8 cellular contexts compared by ENCODE assay signal in the genomic region with DNA sequence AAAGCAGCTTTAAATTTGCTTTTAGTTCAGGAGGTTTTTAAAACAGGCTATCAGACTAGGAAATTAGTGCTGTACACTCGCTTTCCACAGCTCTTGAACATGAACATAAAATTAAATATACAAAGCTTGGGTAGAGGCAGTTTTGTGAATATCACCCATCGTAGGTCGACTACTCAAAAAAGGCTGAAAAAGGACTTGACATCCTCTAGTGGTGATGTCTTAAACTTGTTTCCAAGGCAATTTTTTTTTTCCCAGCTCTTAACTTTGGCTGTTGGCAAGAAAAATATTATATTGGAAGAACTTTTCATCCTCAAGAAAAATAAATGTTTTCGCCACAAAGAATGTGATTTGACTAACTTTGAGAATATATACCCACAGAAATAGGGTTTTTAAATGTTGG. TPM values are rescaled to one million over a fixed set of nuclear protein-coding genes. Genes with fewer than 3 reads are reported as not detected.
DNase-seq lines count a peak whose midpoint lies in the region; ATAC-seq, FAIRE-seq and TF ChIP-seq lines count a peak whose summit lies in the region.

No MANE protein-coding gene starts in this region.

- H3K36me3 Mint-ChIP-seq in stimulated activated naive B cell treated with anti-CD40 and anti-IgM and Interleukin-4, amounts not matched to agents 10 μg/mL and 1 μg/mL and 100 μg/mL, for 72 hours: no peaks in the 10 kb centered on the region

- H2AFZ ChIP-seq in OCI-LY1 (ENCODE audit: low read length): no peak overlapping the region
- H2AFZ ChIP-seq in endothelial cell of umbilical vein (ENCODE audit: low read depth, low read length): no peak overlapping the region

- POLR2A ChIA-PET in endothelial cell of umbilical vein (lab: Charles Lee): no interaction called here

- WGBS in stomach, 5 donors: 34 to 45% (median 39%) methylated on average over 4 of the region's 4 CpGs

- peak; percentile 49; the same call in 1 of the 2 replicates for TF ChIP-seq CTCF in GM12875 (IDR thresholded peaks at IDR 0.05; ENCODE audit: borderline replicate concordance, insufficient read depth, low read depth, low read length)
- TF ChIP-seq CTCF in OCI-LY1 (IDR thresholded peaks at IDR 0.05; ENCODE audit: low read length): peak; percentile 42; the same call in 1 of the 2 replicates
- peak in 1 of 2 donors; percentile 22 for TF ChIP-seq CTCF in endothelial cell of umbilical vein (IDR thresholded peaks at IDR 0.05; ENCODE audit: extremely low read depth in 1 of 2, insufficient read depth in 1 of 2, low read depth in 1 of 2, low read length in 2 of 2)
- peak in 4 of 7 experiments; percentile 32 to 43 (median 38) for TF ChIP-seq CTCF in stomach (IDR thresholded peaks at IDR 0.05)

- H3F3A ChIP-seq in OCI-LY1 (ENCODE audit: insufficient read depth, low read length): no peaks in the 10 kb centered on the region

- BruUV-seq in endothelial cell of umbilical vein (replicated peaks; lab: Mats Ljungman, UMichigan): no TSS peak

- peak; percentile 24 for FAIRE-seq in endothelial cell of umbilical vein (lab: Jason Lieb, UNC)

- no peak overlapping the region for H3K27ac ChIP-seq in OCI-LY1 (ENCODE audit: low read depth, low read length, poor library complexity, severe bottlenecking)
- H3K27ac ChIP-seq in endothelial cell of umbilical vein (ENCODE audit: insufficient read depth, low read depth, low read length): no peak overlapping the region
- no peak overlapping the region for H3K27ac ChIP-seq in stomach

- no peak overlapping the region for H3K9ac ChIP-seq in OCI-LY1 (ENCODE audit: low read length)
- H3K9ac ChIP-seq in endothelial cell of umbilical vein (replicated peaks; ENCODE audit: extremely low read depth, insufficient read depth, low read length): no peak overlapping the region

- dilution Hi-C loops in endothelial cell of umbilical vein (cut with MboI; ENCODE audit: extremely low pct_ligation_motif_present, low sequenced_read_pairs): no loop called here

- no peak for ATAC-seq in stimulated activated naive B cell treated with anti-CD40 and anti-IgM and Interleukin-4, amounts not matched to agents 10 μg/mL and 1 μg/mL and 100 μg/mL, for 72 hours (replicated peaks)
- ATAC-seq in GM21423 (IDR thresholded peaks at IDR 0.05; ENCODE audit: unreplicated experiment): no peak

- no peak overlapping the region for H3K4me3 Mint-ChIP-seq in stimulated activated naive B cell treated with anti-CD40 and anti-IgM and Interleukin-4, amounts not matched to agents 10 μg/mL and 1 μg/mL and 100 μg/mL, for 72 hours

- no peaks in the 10 kb centered on the region for H3K79me2 ChIP-seq in OCI-LY1 (ENCODE audit: insufficient read depth, low read length)
- H3K79me2 ChIP-seq in endothelial cell of umbilical vein (ENCODE audit: control insufficient read depth, insufficient read depth, low read length): no peaks in the 10 kb centered on the region

- no peak overlapping the region for H3K27ac Mint-ChIP-seq in stimulated activated naive B cell treated with anti-CD40 and anti-IgM and Interleukin-4, amounts not matched to agents 10 μg/mL and 1 μg/mL and 100 μg/mL, for 72 hours

- H3K9me3 ChIP-seq in OCI-LY1 (ENCODE audit: low read length) (no peaks in the 10 kb centered on the region), endothelial cell of umbilical vein (replicated peaks; ENCODE audit: control insufficient read depth, insufficient read depth, low read length) (no peaks in the 10 kb centered on the region), stomach (no peaks in the 10 kb centered on the region)

- H4K20me1 ChIP-seq in OCI-LY1 (ENCODE audit: insufficient read depth, low read length) (no peaks in the 10 kb centered on the region), endothelial cell of umbilical vein (replicated peaks; ENCODE audit: control insufficient read depth, extremely low read depth, insufficient read depth, low read length) (no peaks in the 10 kb centered on the region)

- H3K4me2 ChIP-seq in OCI-LY1 (ENCODE audit: low read length): no peak overlapping the region
- no peak overlapping the region for H3K4me2 ChIP-seq in endothelial cell of umbilical vein (ENCODE audit: insufficient read depth, low read length)

- no peaks in the 10 kb centered on the region for H3K9me2 ChIP-seq in OCI-LY1 (ENCODE audit: low read depth, low read length)

- peaks cover 36 to 44% of the 10 kb centered on the region in 2 donors for H3K27me3 Mint-ChIP-seq in stimulated activated naive B cell treated with anti-CD40 and anti-IgM and Interleukin-4, amounts not matched to agents 10 μg/mL and 1 μg/mL and 100 μg/mL, for 72 hours

- H3K9me3 Mint-ChIP-seq in stimulated activated naive B cell treated with anti-CD40 and anti-IgM and Interleukin-4, amounts not matched to agents 10 μg/mL and 1 μg/mL and 100 μg/mL, for 72 hours: no peaks in the 10 kb centered on the region

- no peaks in the 10 kb centered on the region for H3K36me3 ChIP-seq in OCI-LY1 (ENCODE audit: insufficient read depth, low read length)
- no peaks in the 10 kb centered on the region for H3K36me3 ChIP-seq in endothelial cell of umbilical vein (ENCODE audit: control insufficient read depth in 2 of 2, extremely low read depth in 1 of 2, insufficient read depth in 2 of 2, low read length in 2 of 2)
- H3K36me3 ChIP-seq in stomach: no peaks in the 10 kb centered on the region

- H3K27me3 ChIP-seq in OCI-LY1 (ENCODE audit: insufficient read depth, low read length) (no peaks in the 10 kb centered on the region), endothelial cell of umbilical vein (ENCODE audit: control insufficient read depth in 2 of 2, insufficient read depth in 2 of 2, low read length in 2 of 2) (peaks cover 40 to 41% of the 10 kb centered on the region in 2 experiments), stomach (peaks cover 0 to 23% (median 10%) of the 10 kb centered on the region in 3 donors)

- no peak for TF ChIP-seq POLR2A in endothelial cell of umbilical vein (IDR thresholded peaks at IDR 0.05; ENCODE audit: low read depth, low read length)
- no peak for TF ChIP-seq POLR2A in stomach (IDR thresholded peaks at IDR 0.05)

- CTCF ChIA-PET in endothelial cell of umbilical vein (lab: Charles Lee): interaction anchor here (0.8 to 1.4 kb wide), 10 partner anchors 15 to 1012 kb away, joined by 3 to 9 read pairs (median 3); partner anchors contain the start of genes MAP3K5 and PEX7

- intact Hi-C loops in endothelial cell of umbilical vein (cut with micrococcal nuclease): no loop called here
- intact Hi-C loops in stomach (cut with DNase I; ENCODE audit: low total_unique reads): no loop called here

- DNase-seq in 8988T (peak; percentile 31), endothelial cell of umbilical vein (ENCODE audit: low read depth, low spot score) (no peak), stomach (no peak)
- no peak for DNase-seq in stimulated activated naive B cell treated with anti-CD40 and anti-IgM and Interleukin-4, amounts not matched to agents 10 μg/mL and 1 μg/mL and 100 μg/mL, for 72 hours
- no peak for DNase-seq in stimulated activated naive CD4-positive, alpha-beta T cell (lab: John Stamatoyannopoulos, UW)

- no peaks in the 10 kb centered on the region for H3K9me1 ChIP-seq in endothelial cell of umbilical vein (replicated peaks; ENCODE audit: control insufficient read depth, extremely low read depth, insufficient read depth, low read length)

- H3K4me3 ChIP-seq in GM12875 (ENCODE audit: low read depth, low read length) (no peak overlapping the region), OCI-LY1 (ENCODE audit: low read depth, low read length, poor library complexity, severe bottlenecking) (no peak overlapping the region), endothelial cell of umbilical vein (replicated peaks in 1 of 3; ENCODE audit: insufficient read depth in 1 of 3, low read depth in 1 of 3, low read length in 3 of 3) (no peak overlapping the region), stomach (no peak overlapping the region)

- TF ChIP-seq EP300 in stomach (IDR thresholded peaks at IDR 0.05): no peak

- peaks cover 3 to 16% of the 10 kb centered on the region in 2 donors for H3K4me1 Mint-ChIP-seq in stimulated activated naive B cell treated with anti-CD40 and anti-IgM and Interleukin-4, amounts not matched to agents 10 μg/mL and 1 μg/mL and 100 μg/mL, for 72 hours

- H3K4me1 ChIP-seq in OCI-LY1 (ENCODE audit: insufficient read depth, low read length, severe bottlenecking) (peaks cover 8% of the 10 kb centered on the region), endothelial cell of umbilical vein (ENCODE audit: control insufficient read depth, extremely low read depth, insufficient read depth, low read length) (peaks cover 13% of the 10 kb centered on the region), stomach (peaks cover 11 to 34% (median 23%) of the 10 kb centered on the region in 4 donors)

TF ChIP-seq in endothelial cell of umbilical vein, 7 proteins besides CTCF, POLR2A, EP300 and RAD21:
- TF ChIP-seq GATA2 (IDR thresholded peaks at IDR 0.05; ENCODE audit: insufficient read depth, insufficient read length, low read depth, low read length): no peak
- TF ChIP-seq JUN (IDR thresholded peaks at IDR 0.05; ENCODE audit: borderline replicate concordance, insufficient read depth, insufficient read length, low read depth): no peak
- TF ChIP-seq FOS (IDR thresholded peaks at IDR 0.05; ENCODE audit: borderline replicate concordance, insufficient read depth, low read length): no peak
- TF ChIP-seq EZH2 (IDR thresholded peaks at IDR 0.05; ENCODE audit: borderline replicate concordance, low read depth, low read length, severe bottlenecking): no peak
- TF ChIP-seq POLR2AphosphoS5 (IDR thresholded peaks at IDR 0.05; ENCODE audit: insufficient read depth, low read depth, low read length): no peak
- TF ChIP-seq MYC (IDR thresholded peaks at IDR 0.05; ENCODE audit: low read depth, low read length): no peak
- TF ChIP-seq, protein P1, sequence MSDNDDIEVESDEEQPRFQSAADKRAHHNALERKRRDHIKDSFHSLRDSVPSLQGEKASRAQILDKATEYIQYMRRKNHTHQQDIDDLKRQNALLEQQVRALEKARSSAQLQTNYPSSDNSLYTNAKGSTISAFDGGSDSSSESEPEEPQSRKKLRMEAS (IDR thresholded peaks at IDR 0.05; ENCODE audit: insufficient read depth, insufficient read length): no peak
TF ChIP-seq in endothelial cell of umbilical vein: peak in this region for 0.

RNA-seq across cellular contexts. Expression of gene MAP7, which starts 2.9 kb away (rescaled TPM):
- total RNA-seq in endothelial cell of umbilical vein: 0.30 and 0.42 TPM in 2 replicates
- polyA plus RNA-seq in endothelial cell of umbilical vein: 0.07 and 0.10 TPM in 2 replicates
- 0.08 and 0.15 TPM in 2 replicates for polyA plus RNA-seq in endothelial cell of umbilical vein (2011; cell fraction: cytosol; rRNA removed)
- 0.15 and 0.22 TPM in 2 replicates for polyA plus RNA-seq in endothelial cell of umbilical vein (2011; cell fraction: nucleus; rRNA removed)
- 0.15 and 0.19 TPM in 2 replicates for polyA plus RNA-seq in endothelial cell of umbilical vein (2012)
- 0.13 and 0.19 TPM in 2 replicates for polyA minus RNA-seq in endothelial cell of umbilical vein
- 25.4 TPM for polyA minus RNA-seq in endothelial cell of umbilical vein (2011; cell fraction: cytosol; rRNA and poly(A)+ RNA removed)
- polyA minus RNA-seq in endothelial cell of umbilical vein (2011; cell fraction: nucleus; rRNA and poly(A)+ RNA removed): 0.19 TPM in 1 of 2 replicates, not detected in the other
- 10 to 100 TPM in 3 of 5 donors, 1 to 10 TPM in 2; 2.3 to 28.3 (median 14.5) TPM for total RNA-seq in stomach
- polyA plus RNA-seq in stomach: 10 to 100 TPM in 1 of 3 donors, 1 to 10 TPM in 2; 7.6 to 11.6 (median 7.8) TPM
